Comparison of ENCODE assay signal across 8 cellular contexts in genomic region chr9:128636024-128636390, GRCh38. TPM values are rescaled to one million over a fixed set of nuclear protein-coding genes. Genes with fewer than 3 reads are reported as not detected.
DNase-seq lines count a peak whose midpoint lies in the region; TF ChIP-seq lines count a peak whose summit lies in the region.

No MANE protein-coding gene starts in this region.

- H3K4me1 ChIP-seq in ascending aorta = peaks cover 6 to 17% of the 10 kb centered on the region in 2 donors
- peaks cover 0 to 35% (median 18%) of the 10 kb centered on the region in 4 donors for H3K4me1 ChIP-seq in tibial nerve

- H3K27ac ChIP-seq in ascending aorta (peak overlapping the region; percentile 90 to 98), tibial nerve (peak overlapping the region; percentile 84 to 95 (median 90))

- H3K4me3 ChIP-seq in ascending aorta = no peak overlapping the region
- no peak overlapping the region for H3K4me3 ChIP-seq in tibial nerve

- H3K27me3 ChIP-seq in ascending aorta (no peaks in the 10 kb centered on the region), tibial nerve (no peaks in the 10 kb centered on the region)

- TF ChIP-seq EP300 in tibial nerve (IDR thresholded peaks at IDR 0.05) = no peak

- peaks cover 35 to 43% of the 10 kb centered on the region in 2 donors for H3K36me3 ChIP-seq in ascending aorta
- peaks cover 0 to 69% (median 23%) of the 10 kb centered on the region in 3 donors for H3K36me3 ChIP-seq in tibial nerve

- intact Hi-C loops in ascending aorta (cut with DNase I) = loop anchor here (5.0 kb wide), 1 partner anchor 151 kb away; the partner anchor contains the start of gene TBC1D13

- H3K9me3 ChIP-seq in ascending aorta = no peaks in the 10 kb centered on the region
- no peaks in the 10 kb centered on the region for H3K9me3 ChIP-seq in tibial nerve

- TF ChIP-seq POLR2A in tibial nerve (IDR thresholded peaks at IDR 0.05) = no peak

- peak; percentile 83 for DNase-seq in HuH-7 (ENCODE audit: low spot score)
- peak in 1 of 2 donors; percentile 74 for DNase-seq in ascending aorta (ENCODE audit: low spot score in 2 of 2)
- DNase-seq in kidney tubule cell (ENCODE audit: low spot score) = peak; percentile 83
- no peak for DNase-seq in tibial nerve (ENCODE audit: low spot score in 2 of 2)
- DNase-seq in pons (ENCODE audit: low spot score) = no peak
- no peak for DNase-seq in activated CD4-positive, alpha-beta T cell treated with anti-CD3 and anti-CD28 coated beads, Interleukin-2, amount 50 U/mL, for 1 hour
- no peak for DNase-seq in KG1 (lab: John Stamatoyannopoulos, UW)
- no peak for DNase-seq in NOMO-1 treated with DMSO at 0.1 percent for 48 hours (lab: John Stamatoyannopoulos, UW; ENCODE audit: unreplicated experiment)

- TF ChIP-seq CTCF in ascending aorta (IDR thresholded peaks at IDR 0.05) = no peak
- TF ChIP-seq CTCF in tibial nerve (IDR thresholded peaks at IDR 0.05) = peak in 1 of 5 experiments; percentile 21

- WGBS in tibial nerve, 2 donors = 50 to 75% methylated on average over 10 of the region's 16 CpGs

RNA-seq across cellular contexts. Expression of gene DYNC2I2, which starts 20.6 kb away (rescaled TPM):
- total RNA-seq in ascending aorta (49.9 TPM), tibial nerve (100 to 1,000 TPM in 3 of 4 donors, 10 to 100 TPM in 1; 53.8 to 117 (median 111) TPM)

RNA-seq across cellular contexts. Expression of gene SET, which starts 53.0 kb away (rescaled TPM):
- total RNA-seq in ascending aorta = 102 TPM
- 100 to 1,000 TPM; 143 to 156 (median 145) TPM for total RNA-seq in tibial nerve

Comparison
In these comparisons a context has a peak if more than half of its experiments do, and no peak if none do; other contexts are left out.
1. DNase-seq: peak in HuH-7 (single experiment) and kidney tubule cell (single experiment); none in tibial nerve (0 of 2), pons (single experiment), activated CD4-positive, alpha-beta T cell treated with anti-CD3 and anti-CD28 coated beads, Interleukin-2, amount 50 U/mL, for 1 hour (single experiment), KG1 (single experiment) and NOMO-1 treated with DMSO at 0.1 percent for 48 hours (single experiment).